In the genomic region with DNA sequence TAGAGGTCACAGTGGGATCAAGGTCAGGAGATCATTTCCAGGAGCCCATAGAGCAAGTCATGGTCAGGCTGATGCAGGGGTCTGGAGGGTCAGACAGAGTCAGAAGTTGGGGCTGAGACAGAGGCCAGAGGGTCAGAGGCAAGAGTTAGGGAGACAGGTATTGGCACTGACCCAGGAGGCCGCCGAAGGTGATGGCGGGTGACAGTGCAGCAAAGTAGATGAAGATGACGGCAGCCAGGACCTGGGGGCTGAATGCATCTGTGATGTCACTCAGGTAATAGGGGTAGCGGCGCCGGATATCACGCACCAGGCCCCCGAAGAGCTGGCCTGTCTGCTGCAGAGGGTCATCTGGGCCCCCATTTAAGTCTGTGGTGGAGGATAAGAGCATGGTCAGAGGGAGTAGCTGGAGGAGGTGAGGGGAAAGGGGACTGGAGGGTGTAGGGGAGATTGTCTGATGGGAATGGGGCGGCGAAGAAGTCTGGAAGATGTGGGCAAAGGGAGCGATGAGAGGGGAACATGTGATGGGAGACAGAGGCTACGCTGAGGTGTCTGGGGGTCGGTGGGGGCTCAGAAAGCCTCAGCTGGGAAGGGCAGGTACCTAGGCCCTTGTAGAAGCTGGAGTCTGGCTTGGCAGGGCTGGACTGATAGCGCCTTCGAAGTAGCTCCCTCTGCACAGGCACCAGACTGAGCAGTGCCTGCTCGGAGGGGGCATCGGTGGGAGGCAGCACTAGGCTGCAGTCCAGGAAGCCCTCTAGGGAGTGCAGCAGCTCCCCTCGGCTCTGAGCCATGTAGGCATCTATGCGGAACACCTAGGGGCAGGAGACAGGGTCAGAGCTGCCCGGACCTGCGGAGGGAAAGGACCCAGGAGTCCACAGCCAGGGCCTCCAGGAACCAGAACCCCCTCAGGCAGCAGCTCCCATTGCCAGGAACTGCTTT, we compare ENCODE assay signal across 2 cellular contexts.
TF ChIP-seq lines count a peak whose summit lies in the region.

No MANE protein-coding gene starts in this region.

TF ChIP-seq in HepG2, 621 proteins besides CTCF, POLR2A, EP300 and RAD21:
- no peak for TF ChIP-seq MED8 (CRISPR knock-in tag; IDR thresholded peaks at IDR 0.05; ENCODE audit: insufficient replicate concordance)
- TF ChIP-seq MIXL1 (CRISPR knock-in tag; IDR thresholded peaks at IDR 0.05): no peak
- TF ChIP-seq POLR2G (IDR thresholded peaks at IDR 0.05; ENCODE audit: low read depth, low read length): no peak
- TF ChIP-seq BHLHE40 (IDR thresholded peaks at IDR 0.05; ENCODE audit: low read length): no peak
- no peak for TF ChIP-seq BCL6 (CRISPR knock-in tag; IDR thresholded peaks at IDR 0.05)
- peak; percentile 59 for TF ChIP-seq CREB1 (IDR thresholded peaks at IDR 0.05)
- no peak for TF ChIP-seq CREB1 (CRISPR knock-in tag; IDR thresholded peaks at IDR 0.05)
- TF ChIP-seq, protein P1, sequence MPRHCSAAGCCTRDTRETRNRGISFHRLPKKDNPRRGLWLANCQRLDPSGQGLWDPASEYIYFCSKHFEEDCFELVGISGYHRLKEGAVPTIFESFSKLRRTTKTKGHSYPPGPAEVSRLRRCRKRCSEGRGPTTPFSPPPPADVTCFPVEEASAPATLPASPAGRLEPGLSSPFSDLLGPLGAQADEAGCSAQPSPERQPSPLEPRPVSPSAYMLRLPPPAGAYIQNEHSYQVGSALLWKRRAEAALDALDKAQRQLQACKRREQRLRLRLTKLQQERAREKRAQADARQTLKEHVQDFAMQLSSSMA (CRISPR knock-in tag; IDR thresholded peaks at IDR 0.05): no peak
- TF ChIP-seq, protein P2, sequence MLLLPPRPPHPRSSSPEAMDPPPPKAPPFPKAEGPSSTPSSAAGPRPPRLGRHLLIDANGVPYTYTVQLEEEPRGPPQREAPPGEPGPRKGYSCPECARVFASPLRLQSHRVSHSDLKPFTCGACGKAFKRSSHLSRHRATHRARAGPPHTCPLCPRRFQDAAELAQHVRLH (CRISPR knock-in tag; IDR thresholded peaks at IDR 0.05; ENCODE audit: borderline replicate concordance, low read depth): no peak
- no peak for TF ChIP-seq NFE2L1 (CRISPR knock-in tag; IDR thresholded peaks at IDR 0.05; ENCODE audit: borderline replicate concordance)

TF ChIP-seq in IMR-90, 13 proteins besides CTCF, POLR2A, EP300 and RAD21:
- TF ChIP-seq NFE2L2 (IDR thresholded peaks at IDR 0.05; ENCODE audit: low read depth, low read length) (no peak), BHLHE40 (IDR thresholded peaks at IDR 0.05; ENCODE audit: low read depth, low read length) (no peak), MAZ (IDR thresholded peaks at IDR 0.05; ENCODE audit: borderline replicate concordance, low read depth, low read length) (no peak), MXI1 (IDR thresholded peaks at IDR 0.05; ENCODE audit: borderline replicate concordance, low read depth, low read length) (no peak), SMC3 (IDR thresholded peaks at IDR 0.05; ENCODE audit: low read depth, low read length) (no peak), RFX5 (IDR thresholded peaks at IDR 0.05; ENCODE audit: low read depth, low read length) (no peak), MAFK (IDR thresholded peaks at IDR 0.05; ENCODE audit: low read depth, low read length) (no peak), CHD1 (IDR thresholded peaks at IDR 0.05; ENCODE audit: low read depth, low read length) (no peak), CEBPB (IDR thresholded peaks at IDR 0.05; ENCODE audit: low read depth, low read length) (no peak), FOS (IDR thresholded peaks at IDR 0.05; ENCODE audit: low read depth, low read length) (no peak), RCOR1 (IDR thresholded peaks at IDR 0.05; ENCODE audit: insufficient replicate concordance, low read length) (no peak)
- TF ChIP-seq, protein P3, sequence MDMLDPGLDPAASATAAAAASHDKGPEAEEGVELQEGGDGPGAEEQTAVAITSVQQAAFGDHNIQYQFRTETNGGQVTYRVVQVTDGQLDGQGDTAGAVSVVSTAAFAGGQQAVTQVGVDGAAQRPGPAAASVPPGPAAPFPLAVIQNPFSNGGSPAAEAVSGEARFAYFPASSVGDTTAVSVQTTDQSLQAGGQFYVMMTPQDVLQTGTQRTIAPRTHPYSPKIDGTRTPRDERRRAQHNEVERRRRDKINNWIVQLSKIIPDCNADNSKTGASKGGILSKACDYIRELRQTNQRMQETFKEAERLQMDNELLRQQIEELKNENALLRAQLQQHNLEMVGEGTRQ (IDR thresholded peaks at IDR 0.05; ENCODE audit: low read depth, low read length): no peak
- TF ChIP-seq, protein P4, sequence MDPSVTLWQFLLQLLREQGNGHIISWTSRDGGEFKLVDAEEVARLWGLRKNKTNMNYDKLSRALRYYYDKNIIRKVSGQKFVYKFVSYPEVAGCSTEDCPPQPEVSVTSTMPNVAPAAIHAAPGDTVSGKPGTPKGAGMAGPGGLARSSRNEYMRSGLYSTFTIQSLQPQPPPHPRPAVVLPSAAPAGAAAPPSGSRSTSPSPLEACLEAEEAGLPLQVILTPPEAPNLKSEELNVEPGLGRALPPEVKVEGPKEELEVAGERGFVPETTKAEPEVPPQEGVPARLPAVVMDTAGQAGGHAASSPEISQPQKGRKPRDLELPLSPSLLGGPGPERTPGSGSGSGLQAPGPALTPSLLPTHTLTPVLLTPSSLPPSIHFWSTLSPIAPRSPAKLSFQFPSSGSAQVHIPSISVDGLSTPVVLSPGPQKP (IDR thresholded peaks at IDR 0.05; ENCODE audit: borderline replicate concordance, low read depth, low read length): no peak
TF ChIP-seq in IMR-90: peak in this region for 0.
